ENCODE assay signal across 9 cellular contexts in genomic region chr1:81670286-81670685, GRCh38.
DNase-seq lines count a peak whose midpoint lies in the region; ATAC-seq and TF ChIP-seq lines count a peak whose summit lies in the region.
"Had no signal": no experiment of that assay in that cellular context is flagged by ENCODE, and none has a peak within 500 bp of the region (broad histone marks: within the 10 kb centered on the region; RNA-seq: fewer than 3 reads in every experiment).

No MANE protein-coding gene starts in this region.

- no peak overlapping the region for H3K4me3 Mint-ChIP-seq in stimulated activated naive CD8-positive, alpha-beta T cell treated with anti-CD3 and anti-CD28 coated beads, Interleukin-15, amount 100 ng/mL, for 72 hours

- H3K36me3 ChIP-seq in tibial nerve (no peaks in the 10 kb centered on the region), H7 (replicated peaks; ENCODE audit: control insufficient read depth, insufficient read depth, low read length) (no peaks in the 10 kb centered on the region)

- H3K27me3 ChIP-seq in tibial nerve (no peaks in the 10 kb centered on the region), H7 (ENCODE audit: control insufficient read depth, insufficient read depth, low read length) (no peaks in the 10 kb centered on the region)

- TF ChIP-seq CTCF in astrocyte of the cerebellum (IDR thresholded peaks at IDR 0.05; ENCODE audit: low read depth, low read length, missing control alignments) (no peak), tibial nerve (IDR thresholded peaks at IDR 0.05) (no peak)

- ATAC-seq in stimulated activated naive CD8-positive, alpha-beta T cell treated with anti-CD3 and anti-CD28 coated beads, Interleukin-15, amount 100 ng/mL, for 72 hours = no peak

- peak; percentile 63 for DNase-seq in DMS153 (lab: John Stamatoyannopoulos, UW)
- no peak for DNase-seq in DMS153 treated with DMSO at 0.1 percent for 48 hours (lab: John Stamatoyannopoulos, UW; ENCODE audit: unreplicated experiment)
- DNase-seq in astrocyte of the cerebellum (ENCODE audit: low read depth) = peak; percentile 87
- DNase-seq in iris pigment epithelial cell (ENCODE audit: low read depth) = peak; percentile 96
- peak; percentile 19 to 41 for DNase-seq in tibial nerve (ENCODE audit: low spot score in 2 of 2)
- no peak for DNase-seq in stimulated activated naive CD8-positive, alpha-beta T cell treated with anti-CD3 and anti-CD28 coated beads, Interleukin-15, amount 100 ng/mL, for 72 hours
- no peak for DNase-seq in H7
- DNase-seq in activated CD4-positive, alpha-beta T cell treated with anti-CD3 and anti-CD28 coated beads for 48 hours = no peak

- in situ Hi-C loops in astrocyte of the cerebellum (cut with HindIII; ENCODE audit: low sequenced_read_pairs) = no loop called here

- no peak overlapping the region for H3K4me3 ChIP-seq in astrocyte of the cerebellum (ENCODE audit: low read depth, low read length)
- no peak overlapping the region for H3K4me3 ChIP-seq in tibial nerve
- H3K4me3 ChIP-seq in H7 (ENCODE audit: insufficient read depth, low read depth, low read length) = no peak overlapping the region
- H3K4me3 ChIP-seq: PC-9 had no signal

- H3K27me3 Mint-ChIP-seq in stimulated activated naive CD8-positive, alpha-beta T cell treated with anti-CD3 and anti-CD28 coated beads, Interleukin-15, amount 100 ng/mL, for 72 hours = no peaks in the 10 kb centered on the region

- H3K9me3 Mint-ChIP-seq in stimulated activated naive CD8-positive, alpha-beta T cell treated with anti-CD3 and anti-CD28 coated beads, Interleukin-15, amount 100 ng/mL, for 72 hours = no peaks in the 10 kb centered on the region

- TF ChIP-seq POLR2A in tibial nerve (IDR thresholded peaks at IDR 0.05) = no peak

- no peaks in the 10 kb centered on the region for H3K4me1 Mint-ChIP-seq in stimulated activated naive CD8-positive, alpha-beta T cell treated with anti-CD3 and anti-CD28 coated beads, Interleukin-15, amount 100 ng/mL, for 72 hours

- no peaks in the 10 kb centered on the region for H3K9me3 ChIP-seq in tibial nerve

- no peak for TF ChIP-seq EP300 in tibial nerve (IDR thresholded peaks at IDR 0.05)

- no peak overlapping the region for H3K27ac Mint-ChIP-seq in stimulated activated naive CD8-positive, alpha-beta T cell treated with anti-CD3 and anti-CD28 coated beads, Interleukin-15, amount 100 ng/mL, for 72 hours

- H3K27ac ChIP-seq in tibial nerve = no peak overlapping the region
- H3K27ac ChIP-seq: PC-9 had no signal

- 28 to 37% methylated on average over 6 of the region's 6 CpGs for WGBS in tibial nerve, 2 donors

- H3K4me1 ChIP-seq in tibial nerve = no peaks in the 10 kb centered on the region

Comparison
In these comparisons a context has a peak if more than half of its experiments do, and no peak if none do; other contexts are left out.
1. DNase-seq: peak in DMS153 (single experiment), astrocyte of the cerebellum (single experiment), iris pigment epithelial cell (single experiment) and tibial nerve (2 of 2); none in DMS153 treated with DMSO at 0.1 percent for 48 hours (single experiment), stimulated activated naive CD8-positive, alpha-beta T cell treated with anti-CD3 and anti-CD28 coated beads, Interleukin-15, amount 100 ng/mL, for 72 hours (0 of 2), H7 (single experiment) and activated CD4-positive, alpha-beta T cell treated with anti-CD3 and anti-CD28 coated beads for 48 hours (single experiment).